Comparison of ENCODE assay signal across 12 cellular contexts in the genomic region with DNA sequence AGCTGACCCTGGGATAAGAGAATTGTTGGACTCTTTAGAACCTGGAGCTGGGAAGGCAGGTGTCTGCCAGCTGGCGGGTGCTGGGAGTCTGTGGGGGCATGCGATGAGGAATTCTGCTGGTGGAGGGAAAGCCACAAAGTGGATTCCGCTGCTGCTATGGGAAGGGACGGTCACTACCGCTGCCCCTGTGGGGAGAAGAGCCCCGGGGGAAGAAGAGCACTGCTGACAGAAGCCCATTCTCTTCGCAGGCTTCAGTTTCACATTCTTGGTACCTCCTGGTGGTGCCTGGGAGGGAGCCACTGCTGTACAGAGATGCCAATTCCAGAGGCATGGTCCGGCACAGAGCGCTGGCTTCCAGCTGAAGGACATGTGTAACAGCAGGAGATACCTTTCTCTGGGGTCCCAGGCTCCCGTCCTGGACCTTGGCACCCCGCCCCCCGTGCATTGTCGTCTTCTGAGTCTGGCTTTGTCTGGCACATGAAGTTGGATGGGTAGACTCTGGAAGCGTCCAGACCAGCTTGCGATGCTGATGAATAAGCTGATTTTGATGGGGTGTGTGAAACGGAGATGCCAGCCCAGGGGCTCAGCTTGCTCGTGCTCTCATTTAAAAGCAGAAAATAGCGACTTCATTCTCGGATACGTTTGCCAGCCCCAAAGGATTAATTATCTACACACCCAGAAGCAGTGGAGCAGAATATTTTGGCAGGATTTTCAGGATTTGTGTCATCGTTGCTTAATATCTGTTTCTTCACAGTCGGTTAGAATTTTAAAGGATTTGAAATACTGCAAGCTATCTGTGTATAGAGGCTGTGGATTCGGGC. TPM values are rescaled to one million over a fixed set of nuclear protein-coding genes. Genes with fewer than 3 reads are reported as not detected.
DNase-seq lines count a peak whose midpoint lies in the region; ATAC-seq and TF ChIP-seq lines count a peak whose summit lies in the region.
"Had no signal": no experiment of that assay in that cellular context is flagged by ENCODE, and none has a peak within 500 bp of the region (broad histone marks: within the 10 kb centered on the region; RNA-seq: fewer than 3 reads in every experiment).

No MANE protein-coding gene starts in this region.

- no peak overlapping the region for H3K4me3 Mint-ChIP-seq in CD14-positive monocyte
- no peak overlapping the region for H3K4me3 Mint-ChIP-seq in T-helper 2 cell treated with Interferon-gamma antibody and Interleukin-4, amounts not matched to agents 5 μg/mL and 100 μg/mL, for 36 hours
- H3K4me3 Mint-ChIP-seq: activated CD8-positive, alpha-beta memory T cell treated with anti-CD3 and anti-CD28 coated beads, Interleukin-2, amount 10 ng/mL, durations not matched to agents 7 days and 5 days; stimulated activated naive CD8-positive, alpha-beta T cell treated with anti-CD3 and anti-CD28 coated beads, Interleukin-15, Interleukin-2, amounts not matched to agents 100 ng/mL and 50 ng/mL, for 24 hours had no signal

- H3K36me3 ChIP-seq in fibroblast of lung (ENCODE audit: control insufficient read depth, insufficient read depth, low read length) (peaks cover 6% of the 10 kb centered on the region), psoas muscle (ENCODE audit: insufficient read depth in 1 of 2, low read depth in 1 of 2) (peaks cover 0 to 6% of the 10 kb centered on the region in 2 donors), SJCRH30 (no peaks in the 10 kb centered on the region)

- H3K27me3 ChIP-seq in fibroblast of lung (ENCODE audit: control insufficient read depth, insufficient read depth, low read length), result no peaks in the 10 kb centered on the region
- H3K27me3 ChIP-seq in psoas muscle (ENCODE audit: insufficient read depth in 3 of 3, low read length in 2 of 3), result no peaks in the 10 kb centered on the region
- H3K27me3 ChIP-seq in SJCRH30, result no peaks in the 10 kb centered on the region
- H3K27me3 ChIP-seq: SJSA1 had no signal

- DNase-seq in CD14-positive monocyte (ENCODE audit: low spot score) (no peak), SW480 (ENCODE audit: low spot score) (peak; percentile 32), fibroblast of lung (ENCODE audit: low read depth in 2 of 2) (peak; percentile 66 to 77), psoas muscle (peak; percentile 61 to 69), NCI-H128 (lab: John Stamatoyannopoulos, UW; ENCODE audit: unreplicated experiment) (no peak), SJCRH30 (no peak)
- no peak for DNase-seq in T-helper 2 cell treated with Interferon-gamma antibody and Interleukin-4, amounts not matched to agents 5 μg/mL and 100 μg/mL, for 36 hours (ENCODE audit: low spot score)
- DNase-seq: activated CD8-positive, alpha-beta memory T cell treated with anti-CD3 and anti-CD28 coated beads, Interleukin-2, amount 10 ng/mL, durations not matched to agents 7 days and 5 days; NCI-H1436 had no signal

- peak overlapping the region; percentile 62 for H3K4me2 ChIP-seq in fibroblast of lung (ENCODE audit: extremely low read depth, insufficient read depth, low read length)

- peaks cover 34% of the 10 kb centered on the region for H3K4me1 ChIP-seq in fibroblast of lung (ENCODE audit: control insufficient read depth, extremely low read depth, insufficient read depth, low read length)
- peaks cover 37% of the 10 kb centered on the region for H3K4me1 ChIP-seq in psoas muscle
- H3K4me1 ChIP-seq in SJCRH30, result peaks cover 22% of the 10 kb centered on the region

- H3K9me3 Mint-ChIP-seq in CD14-positive monocyte, result peaks cover 0 to 3% (median 0%) of the 10 kb centered on the region in 7 donors
- H3K9me3 Mint-ChIP-seq in T-helper 2 cell treated with Interferon-gamma antibody and Interleukin-4, amounts not matched to agents 5 μg/mL and 100 μg/mL, for 36 hours, result no peaks in the 10 kb centered on the region
- H3K9me3 Mint-ChIP-seq: stimulated activated naive CD8-positive, alpha-beta T cell treated with anti-CD3 and anti-CD28 coated beads, Interleukin-15, Interleukin-2, amounts not matched to agents 100 ng/mL and 50 ng/mL, for 24 hours had no signal

- ATAC-seq in psoas muscle, result peak in 3 of 4 donors; percentile 16 to 24 (median 23)
- no peak for ATAC-seq in GM21717 (IDR thresholded peaks at IDR 0.05; ENCODE audit: unreplicated experiment)
- ATAC-seq: activated CD8-positive, alpha-beta memory T cell treated with anti-CD3 and anti-CD28 coated beads, Interleukin-2, amount 10 ng/mL, durations not matched to agents 7 days and 5 days had no signal

- H3K36me3 Mint-ChIP-seq in CD14-positive monocyte, result peaks cover 35 to 70% of the 10 kb centered on the region in 2 donors
- H3K36me3 Mint-ChIP-seq in T-helper 2 cell treated with Interferon-gamma antibody and Interleukin-4, amounts not matched to agents 5 μg/mL and 100 μg/mL, for 36 hours (ENCODE audit: low read depth), result peaks cover 6% of the 10 kb centered on the region

- H2AFZ ChIP-seq in fibroblast of lung (ENCODE audit: low read length), result no peak overlapping the region

- H3K4me3 ChIP-seq in fibroblast of lung (replicated peaks in 1 of 4; ENCODE audit: control extremely low read depth in 1 of 4, insufficient read depth in 1 of 4, low read depth in 3 of 4, low read length in 4 of 4) (no peak overlapping the region), psoas muscle (no peak overlapping the region), SJCRH30 (no peak overlapping the region)
- H3K4me3 ChIP-seq: SJSA1 had no signal

- intact Hi-C loops in CD14-positive monocyte (cut with micrococcal nuclease), result loop anchor here in 1 of 2 donors (10.0 kb wide), 1 partner anchor 57 kb away; no protein-coding TSS in a partner anchor
- intact Hi-C loops in psoas muscle (cut with DNase I), result no loop called here

- no peaks in the 10 kb centered on the region for H3K27me3 Mint-ChIP-seq in CD14-positive monocyte (ENCODE audit: low read depth in 3 of 3)
- no peaks in the 10 kb centered on the region for H3K27me3 Mint-ChIP-seq in T-helper 2 cell treated with Interferon-gamma antibody and Interleukin-4, amounts not matched to agents 5 μg/mL and 100 μg/mL, for 36 hours (ENCODE audit: low read depth)
- H3K27me3 Mint-ChIP-seq: activated CD8-positive, alpha-beta memory T cell treated with anti-CD3 and anti-CD28 coated beads, Interleukin-2, amount 10 ng/mL, durations not matched to agents 7 days and 5 days; stimulated activated naive CD8-positive, alpha-beta T cell treated with anti-CD3 and anti-CD28 coated beads, Interleukin-15, Interleukin-2, amounts not matched to agents 100 ng/mL and 50 ng/mL, for 24 hours had no signal

- peaks cover 52% of the 10 kb centered on the region for H3K4me1 Mint-ChIP-seq in CD14-positive monocyte
- H3K4me1 Mint-ChIP-seq in T-helper 2 cell treated with Interferon-gamma antibody and Interleukin-4, amounts not matched to agents 5 μg/mL and 100 μg/mL, for 36 hours (ENCODE audit: low read depth), result peaks cover 36% of the 10 kb centered on the region

- no peak overlapping the region for H3K9ac ChIP-seq in fibroblast of lung (ENCODE audit: insufficient read depth, low read length)

- no peaks in the 10 kb centered on the region for H4K20me1 ChIP-seq in fibroblast of lung (ENCODE audit: control insufficient read depth, extremely low read depth, insufficient read depth, low read length)

- H3K27ac ChIP-seq in fibroblast of lung (ENCODE audit: insufficient read depth, low read length) (peak overlapping the region; percentile 6), psoas muscle (no peak overlapping the region), SJCRH30 (no peak overlapping the region)
- H3K27ac ChIP-seq: SJSA1 had no signal

- 26 to 36% (median 28%) methylated on average over 23 of the region's 23 CpGs for WGBS in psoas muscle, 3 donors

- TF ChIP-seq CTCF in CD14-positive monocyte (IDR thresholded peaks at IDR 0.05) (no peak), fibroblast of lung (conservative IDR thresholded peaks at IDR 0.05 in 1 of 2, IDR thresholded peaks at IDR 0.05 in 1 of 2; ENCODE audit: low read depth in 1 of 2, low read length in 2 of 2) (no peak), psoas muscle (IDR thresholded peaks at IDR 0.05) (no peak)

- peak overlapping the region in 4 of 7 donors; percentile 38 to 88 (median 70) for H3K27ac Mint-ChIP-seq in CD14-positive monocyte
- no peak overlapping the region for H3K27ac Mint-ChIP-seq in T-helper 2 cell treated with Interferon-gamma antibody and Interleukin-4, amounts not matched to agents 5 μg/mL and 100 μg/mL, for 36 hours
- H3K27ac Mint-ChIP-seq: activated CD8-positive, alpha-beta memory T cell treated with anti-CD3 and anti-CD28 coated beads, Interleukin-2, amount 10 ng/mL, durations not matched to agents 7 days and 5 days; stimulated activated naive CD8-positive, alpha-beta T cell treated with anti-CD3 and anti-CD28 coated beads, Interleukin-15, Interleukin-2, amounts not matched to agents 100 ng/mL and 50 ng/mL, for 24 hours had no signal

- H3K79me2 ChIP-seq in fibroblast of lung (ENCODE audit: control insufficient read depth, insufficient read depth, low read length), result peaks cover 43% of the 10 kb centered on the region

- H3K9me3 ChIP-seq in fibroblast of lung (ENCODE audit: control insufficient read depth, insufficient read depth, low read depth, low read length) (no peaks in the 10 kb centered on the region), psoas muscle (no peaks in the 10 kb centered on the region), SJCRH30 (replicated peaks) (no peaks in the 10 kb centered on the region)
- H3K9me3 ChIP-seq: SJSA1 had no signal

RNA-seq across cellular contexts. Expression of a gene that starts 13.2 kb away (rescaled TPM):
- polyA plus RNA-seq in CD14-positive monocyte (100 to 1,000 TPM; 210 to 214 TPM), fibroblast of lung (146 and 162 TPM in 2 replicates), psoas muscle (10 to 100 TPM; 17.2 to 96.5 (median 20.2) TPM)
- total RNA-seq in fibroblast of lung (46.2 and 47.4 TPM in 2 replicates), psoas muscle (10 to 100 TPM; 28.8 to 43.2 (median 38.5) TPM)
- 110 and 133 TPM in 2 replicates for polyA plus RNA-seq in fibroblast of lung (2012)
- 200 and 210 TPM in 2 replicates for polyA minus RNA-seq in fibroblast of lung (ENCODE audit: low replicate concordance)
- total RNA-seq in SJCRH30 (2014; rRNA removed; shearing (Covaris generic)), result 41.5 and 46.4 TPM in 2 replicates

RNA-seq across cellular contexts. Expression of a gene that starts 44.0 kb away (rescaled TPM):
- polyA plus RNA-seq in CD14-positive monocyte, result 100 to 1,000 TPM; 115 to 120 TPM
- 9.8 and 24.8 TPM in 2 replicates for total RNA-seq in fibroblast of lung
- 72.5 and 120 TPM in 2 replicates for polyA plus RNA-seq in fibroblast of lung
- 94.6 and 141 TPM in 2 replicates for polyA plus RNA-seq in fibroblast of lung (2012)
- 22.9 and 26.3 TPM in 2 replicates for polyA minus RNA-seq in fibroblast of lung (ENCODE audit: low replicate concordance)
- total RNA-seq in psoas muscle, result 10 to 100 TPM; 16.0 to 24.8 (median 20.7) TPM
- polyA plus RNA-seq in psoas muscle, result 10 to 100 TPM; 16.7 to 35.2 (median 25.2) TPM
- 18.7 and 19.0 TPM in 2 replicates for total RNA-seq in SJCRH30 (2014; rRNA removed; shearing (Covaris generic))

RNA-seq across cellular contexts. Expression of a gene that starts 57.3 kb away (rescaled TPM):
- 1 to 10 TPM; 2.7 to 4.6 TPM for polyA plus RNA-seq in CD14-positive monocyte
- total RNA-seq in fibroblast of lung, result 12.7 and 14.4 TPM in 2 replicates
- polyA plus RNA-seq in fibroblast of lung, result 8.6 and 14.0 TPM in 2 replicates
- polyA plus RNA-seq in fibroblast of lung (2012), result 16.9 and 26.7 TPM in 2 replicates
- 15.7 and 56.9 TPM in 2 replicates for polyA minus RNA-seq in fibroblast of lung (ENCODE audit: low replicate concordance)
- total RNA-seq in psoas muscle, result 10 to 100 TPM in 3 of 4 donors, 1 to 10 TPM in 1; 9.5 to 29.7 (median 19.2) TPM
- 10 to 100 TPM; 14.7 to 22.0 (median 16.3) TPM for polyA plus RNA-seq in psoas muscle
- total RNA-seq in SJCRH30 (2014; rRNA removed; shearing (Covaris generic)), result 33.5 and 36.2 TPM in 2 replicates

Comparison
In these comparisons a context has a peak if more than half of its experiments do, and no peak if none do; other contexts are left out.
1. DNase-seq: peak in SW480 (single experiment), fibroblast of lung (2 of 2) and psoas muscle (2 of 2); none in CD14-positive monocyte (single experiment), T-helper 2 cell treated with Interferon-gamma antibody and Interleukin-4, amounts not matched to agents 5 μg/mL and 100 μg/mL, for 36 hours (single experiment), NCI-H128 (single experiment) and SJCRH30 (0 of 2).